1 cellular context compared by ENCODE assay signal in the genomic region with DNA sequence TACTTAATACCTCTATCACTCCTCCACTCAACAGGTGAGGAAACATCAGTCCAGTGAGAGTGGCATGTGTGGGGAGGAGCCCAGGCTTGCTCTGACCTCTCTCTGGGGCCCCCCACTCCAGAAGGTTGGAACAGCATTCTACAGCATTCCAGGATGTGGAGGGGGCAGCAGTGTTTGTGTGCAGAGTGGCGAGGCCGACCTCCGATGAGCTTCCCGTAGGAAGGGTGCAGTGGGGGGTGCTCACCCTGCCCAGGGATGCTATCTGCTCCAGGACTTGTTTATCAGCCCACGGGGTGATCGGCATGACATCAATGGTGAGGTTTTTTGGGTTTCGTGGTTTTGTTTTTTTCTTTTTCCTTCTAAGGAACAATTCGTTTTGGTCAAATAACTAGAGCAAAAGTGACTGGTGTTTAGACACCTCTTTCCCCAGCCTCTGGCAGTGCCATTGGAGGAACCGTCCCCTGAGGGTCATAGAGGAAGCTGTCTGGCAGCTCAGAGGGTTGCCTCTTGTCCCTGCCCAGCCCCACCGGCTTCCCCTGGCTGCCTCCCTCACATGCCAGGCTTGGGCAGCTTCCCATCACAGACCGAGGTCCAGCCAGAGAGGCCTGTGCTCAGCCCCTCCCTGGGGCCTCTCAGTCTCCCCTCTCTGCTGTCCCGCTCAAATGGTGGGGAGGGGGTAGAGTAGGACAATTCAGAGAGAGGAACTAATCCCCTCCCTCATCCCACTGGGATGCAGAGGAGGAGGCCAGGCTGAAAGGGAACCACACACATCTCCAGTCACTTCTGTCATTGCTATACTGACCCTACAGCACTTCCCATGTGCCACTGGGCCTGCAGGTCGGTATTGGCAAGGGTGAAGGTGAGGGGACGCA.
TF ChIP-seq lines count a peak whose summit lies in the region.

No MANE protein-coding gene starts in this region.

TF ChIP-seq in HepG2, 621 proteins besides CTCF, POLR2A, EP300 and RAD21 (continued from another document and continues in another):
- TF ChIP-seq, protein P1, sequence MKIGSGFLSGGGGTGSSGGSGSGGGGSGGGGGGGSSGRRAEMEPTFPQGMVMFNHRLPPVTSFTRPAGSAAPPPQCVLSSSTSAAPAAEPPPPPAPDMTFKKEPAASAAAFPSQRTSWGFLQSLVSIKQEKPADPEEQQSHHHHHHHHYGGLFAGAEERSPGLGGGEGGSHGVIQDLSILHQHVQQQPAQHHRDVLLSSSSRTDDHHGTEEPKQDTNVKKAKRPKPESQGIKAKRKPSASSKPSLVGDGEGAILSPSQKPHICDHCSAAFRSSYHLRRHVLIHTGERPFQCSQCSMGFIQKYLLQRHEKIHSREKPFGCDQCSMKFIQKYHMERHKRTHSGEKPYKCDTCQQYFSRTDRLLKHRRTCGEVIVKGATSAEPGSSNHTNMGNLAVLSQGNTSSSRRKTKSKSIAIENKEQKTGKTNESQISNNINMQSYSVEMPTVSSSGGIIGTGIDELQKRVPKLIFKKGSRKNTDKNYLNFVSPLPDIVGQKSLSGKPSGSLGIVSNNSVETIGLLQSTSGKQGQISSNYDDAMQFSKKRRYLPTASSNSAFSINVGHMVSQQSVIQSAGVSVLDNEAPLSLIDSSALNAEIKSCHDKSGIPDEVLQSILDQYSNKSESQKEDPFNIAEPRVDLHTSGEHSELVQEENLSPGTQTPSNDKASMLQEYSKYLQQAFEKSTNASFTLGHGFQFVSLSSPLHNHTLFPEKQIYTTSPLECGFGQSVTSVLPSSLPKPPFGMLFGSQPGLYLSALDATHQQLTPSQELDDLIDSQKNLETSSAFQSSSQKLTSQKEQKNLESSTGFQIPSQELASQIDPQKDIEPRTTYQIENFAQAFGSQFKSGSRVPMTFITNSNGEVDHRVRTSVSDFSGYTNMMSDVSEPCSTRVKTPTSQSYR (CRISPR knock-in tag; IDR thresholded peaks at IDR 0.05; ENCODE audit: borderline replicate concordance), result peak; percentile 53; the same call in 1 of the 2 replicates
- TF ChIP-seq FIP1L1 (IDR thresholded peaks at IDR 0.05; ENCODE audit: borderline replicate concordance, insufficient read depth, low read depth, low read length), result no peak
- no peak for TF ChIP-seq ZFP36L2 (CRISPR knock-in tag; IDR thresholded peaks at IDR 0.05)
- no peak for TF ChIP-seq ZNF609 (CRISPR knock-in tag; IDR thresholded peaks at IDR 0.05; ENCODE audit: borderline replicate concordance)
- TF ChIP-seq, protein P2, sequence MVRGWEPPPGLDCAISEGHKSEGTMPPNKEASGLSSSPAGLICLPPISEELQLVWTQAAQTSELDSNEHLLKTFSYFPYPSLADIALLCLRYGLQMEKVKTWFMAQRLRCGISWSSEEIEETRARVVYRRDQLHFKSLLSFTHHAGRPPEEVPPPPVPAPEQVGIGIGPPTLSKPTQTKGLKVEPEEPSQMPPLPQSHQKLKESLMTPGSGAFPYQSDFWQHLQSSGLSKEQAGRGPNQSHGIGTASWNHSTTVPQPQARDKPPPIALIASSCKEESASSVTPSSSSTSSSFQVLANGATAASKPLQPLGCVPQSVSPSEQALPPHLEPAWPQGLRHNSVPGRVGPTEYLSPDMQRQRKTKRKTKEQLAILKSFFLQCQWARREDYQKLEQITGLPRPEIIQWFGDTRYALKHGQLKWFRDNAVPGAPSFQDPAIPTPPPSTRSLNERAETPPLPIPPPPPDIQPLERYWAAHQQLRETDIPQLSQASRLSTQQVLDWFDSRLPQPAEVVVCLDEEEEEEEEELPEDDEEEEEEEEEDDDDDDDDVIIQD (CRISPR knock-in tag; IDR thresholded peaks at IDR 0.05; ENCODE audit: low read depth), result 0 out of 2 replicates have a peak, but pooled peaks have one; percentile 12
- TF ChIP-seq CBX5 (CRISPR knock-in tag; IDR thresholded peaks at IDR 0.05; ENCODE audit: borderline replicate concordance), result 0 out of 2 replicates have a peak, but pooled peaks have one; percentile 25
- TF ChIP-seq CSRNP1 (CRISPR knock-in tag; IDR thresholded peaks at IDR 0.05), result 0 out of 2 replicates have a peak, but pooled peaks have one; percentile 25
- TF ChIP-seq ZNF879 (CRISPR knock-in tag; IDR thresholded peaks at IDR 0.05), result 0 out of 2 replicates have a peak, but pooled peaks have one; percentile 1
- no peak for TF ChIP-seq ZNF234 (CRISPR knock-in tag; conservative IDR thresholded peaks at IDR 0.05)
- TF ChIP-seq MYC (CRISPR knock-in tag; IDR thresholded peaks at IDR 0.05; ENCODE audit: borderline replicate concordance), result 0 out of 2 replicates have a peak, but pooled peaks have one; percentile 16
- TF ChIP-seq ZEB1 (IDR thresholded peaks at IDR 0.05; ENCODE audit: insufficient replicate concordance, low read depth), result no peak
- peak; percentile 27; the same call in 1 of the 2 replicates for TF ChIP-seq ETV5 (CRISPR knock-in tag; IDR thresholded peaks at IDR 0.05; ENCODE audit: borderline replicate concordance)
- TF ChIP-seq KLF13 (CRISPR knock-in tag; IDR thresholded peaks at IDR 0.05), result no peak
- TF ChIP-seq TARDBP (CRISPR knock-in tag; IDR thresholded peaks at IDR 0.05), result no peak
- no peak for TF ChIP-seq ZNF264 (CRISPR knock-in tag; IDR thresholded peaks at IDR 0.05)
- 0 out of 2 replicates have a peak, but pooled peaks have one; percentile 42 for TF ChIP-seq ARID2 (CRISPR knock-in tag; IDR thresholded peaks at IDR 0.05; ENCODE audit: borderline replicate concordance)
- 0 out of 2 replicates have a peak, but pooled peaks have one; percentile 43 for TF ChIP-seq HNRNPL (IDR thresholded peaks at IDR 0.05; ENCODE audit: low read depth, low read length)
- TF ChIP-seq CHCHD3 (CRISPR knock-in tag; IDR thresholded peaks at IDR 0.05), result no peak
- TF ChIP-seq ZNF510 (CRISPR knock-in tag; IDR thresholded peaks at IDR 0.05; ENCODE audit: low read depth), result 0 out of 2 replicates have a peak, but pooled peaks have one; percentile 11
- TF ChIP-seq SAP130 (CRISPR knock-in tag; IDR thresholded peaks at IDR 0.05; ENCODE audit: low read depth), result peak; percentile 38; the same call in 1 of the 2 replicates
- TF ChIP-seq TCF7 (IDR thresholded peaks at IDR 0.05; ENCODE audit: low read depth), result no peak
- TF ChIP-seq NCOA2 (CRISPR knock-in tag; IDR thresholded peaks at IDR 0.05), result peak; percentile 70
- 0 out of 2 replicates have a peak, but pooled peaks have one; percentile 40 for TF ChIP-seq ZNF274 (CRISPR knock-in tag; IDR thresholded peaks at IDR 0.05)
- no peak for TF ChIP-seq ZKSCAN8 (CRISPR knock-in tag; IDR thresholded peaks at IDR 0.05; ENCODE audit: borderline replicate concordance)
- TF ChIP-seq MTERF4 (CRISPR knock-in tag; IDR thresholded peaks at IDR 0.05), result no peak
- no peak for TF ChIP-seq MIER3 (CRISPR knock-in tag; IDR thresholded peaks at IDR 0.05; ENCODE audit: borderline replicate concordance)
- TF ChIP-seq SP5 (CRISPR knock-in tag; IDR thresholded peaks at IDR 0.05; ENCODE audit: borderline replicate concordance, low read depth), result peak; percentile 58; the same call in 1 of the 2 replicates
- no peak for TF ChIP-seq RFX5 (IDR thresholded peaks at IDR 0.05; ENCODE audit: low read depth, low read length)
- peak; percentile 53; the same call in 1 of the 2 replicates for TF ChIP-seq ZNF337 (CRISPR knock-in tag; IDR thresholded peaks at IDR 0.05; ENCODE audit: borderline replicate concordance, low read depth)
- TF ChIP-seq ZNF687 (CRISPR knock-in tag; IDR thresholded peaks at IDR 0.05), result peak; percentile 74
- TF ChIP-seq, protein P3, sequence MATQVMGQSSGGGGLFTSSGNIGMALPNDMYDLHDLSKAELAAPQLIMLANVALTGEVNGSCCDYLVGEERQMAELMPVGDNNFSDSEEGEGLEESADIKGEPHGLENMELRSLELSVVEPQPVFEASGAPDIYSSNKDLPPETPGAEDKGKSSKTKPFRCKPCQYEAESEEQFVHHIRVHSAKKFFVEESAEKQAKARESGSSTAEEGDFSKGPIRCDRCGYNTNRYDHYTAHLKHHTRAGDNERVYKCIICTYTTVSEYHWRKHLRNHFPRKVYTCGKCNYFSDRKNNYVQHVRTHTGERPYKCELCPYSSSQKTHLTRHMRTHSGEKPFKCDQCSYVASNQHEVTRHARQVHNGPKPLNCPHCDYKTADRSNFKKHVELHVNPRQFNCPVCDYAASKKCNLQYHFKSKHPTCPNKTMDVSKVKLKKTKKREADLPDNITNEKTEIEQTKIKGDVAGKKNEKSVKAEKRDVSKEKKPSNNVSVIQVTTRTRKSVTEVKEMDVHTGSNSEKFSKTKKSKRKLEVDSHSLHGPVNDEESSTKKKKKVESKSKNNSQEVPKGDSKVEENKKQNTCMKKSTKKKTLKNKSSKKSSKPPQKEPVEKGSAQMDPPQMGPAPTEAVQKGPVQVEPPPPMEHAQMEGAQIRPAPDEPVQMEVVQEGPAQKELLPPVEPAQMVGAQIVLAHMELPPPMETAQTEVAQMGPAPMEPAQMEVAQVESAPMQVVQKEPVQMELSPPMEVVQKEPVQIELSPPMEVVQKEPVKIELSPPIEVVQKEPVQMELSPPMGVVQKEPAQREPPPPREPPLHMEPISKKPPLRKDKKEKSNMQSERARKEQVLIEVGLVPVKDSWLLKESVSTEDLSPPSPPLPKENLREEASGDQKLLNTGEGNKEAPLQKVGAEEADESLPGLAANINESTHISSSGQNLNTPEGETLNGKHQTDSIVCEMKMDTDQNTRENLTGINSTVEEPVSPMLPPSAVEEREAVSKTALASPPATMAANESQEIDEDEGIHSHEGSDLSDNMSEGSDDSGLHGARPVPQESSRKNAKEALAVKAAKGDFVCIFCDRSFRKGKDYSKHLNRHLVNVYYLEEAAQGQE (IDR thresholded peaks at IDR 0.05; ENCODE audit: borderline replicate concordance in 1 of 2, low read depth in 1 of 2, low read length in 2 of 2), result no peak
- TF ChIP-seq NPAS2 (CRISPR knock-in tag; IDR thresholded peaks at IDR 0.05; ENCODE audit: borderline replicate concordance), result no peak
